10 cellular contexts compared by ENCODE assay signal in genomic region chr11:114080219-114080618, GRCh38. TPM values are rescaled to one million over a fixed set of nuclear protein-coding genes. Genes with fewer than 3 reads are reported as not detected.
A peak's percentile ranks its signal among the peaks of the same experiment; 100 is the strongest.
DNase-seq lines count a peak whose midpoint lies in the region; ATAC-seq, FAIRE-seq and TF ChIP-seq lines count a peak whose summit lies in the region.
"Had no signal": no experiment of that assay in that cellular context is flagged by ENCODE, and none has a peak within 500 bp of the region (broad histone marks: within the 10 kb centered on the region; RNA-seq: fewer than 3 reads in every experiment).

No MANE protein-coding gene starts in this region.

- ATAC-seq in activated T-cell treated with anti-CD3 and anti-CD28 coated beads, Interleukin-2, amount 50 U/mL, for 72 hours (replicated peaks in 1 of 2), result peak; percentile 53 to 56
- ATAC-seq in left lung (peak; percentile 69), upper lobe of right lung (peak; percentile 74), GM21381 (IDR thresholded peaks at IDR 0.05; ENCODE audit: unreplicated experiment) (no peak), GM21576 (IDR thresholded peaks at IDR 0.05; ENCODE audit: unreplicated experiment) (no peak)

- H3K9me3 Mint-ChIP-seq in activated T-cell treated with anti-CD3 and anti-CD28 coated beads, Interleukin-2, amount 50 U/mL, for 72 hours, result no peaks in the 10 kb centered on the region
- H3K9me3 Mint-ChIP-seq in astrocyte (ENCODE audit: unreplicated experiment), result no peaks in the 10 kb centered on the region
- H3K9me3 Mint-ChIP-seq: stimulated activated naive CD8-positive, alpha-beta T cell treated with anti-CD3 and anti-CD28 coated beads, Interleukin-15, Interleukin-2, amounts not matched to agents 100 ng/mL and 50 ng/mL, for 24 hours had no signal

- no peak overlapping the region for H2AFZ ChIP-seq in astrocyte (ENCODE audit: low read depth, low read length)

- no peak for DNase-seq in activated T-cell treated with anti-CD3 and anti-CD28 coated beads, Interleukin-2, amount 50 U/mL, for 72 hours
- no peak for DNase-seq in activated T-cell treated with anti-CD3 and anti-CD28 coated beads, Interleukin-2, amount 50 U/mL, for 1 hour
- DNase-seq in astrocyte (ENCODE audit: low read depth) (no peak), left lung (no peak), upper lobe of right lung (no peak), NCI-H526 (lab: John Stamatoyannopoulos, UW) (no peak)
- DNase-seq: kidney had no signal

- H3K9me3 ChIP-seq in astrocyte (ENCODE audit: insufficient read depth, low read depth, low read length), result no peaks in the 10 kb centered on the region
- no peaks in the 10 kb centered on the region for H3K9me3 ChIP-seq in left lung
- H3K9me3 ChIP-seq in upper lobe of right lung, result no peaks in the 10 kb centered on the region

- no peaks in the 10 kb centered on the region for H3K79me2 ChIP-seq in astrocyte (ENCODE audit: insufficient read depth, low read length)

- no peak overlapping the region for H3K27ac Mint-ChIP-seq in activated T-cell treated with anti-CD3 and anti-CD28 coated beads, Interleukin-2, amount 50 U/mL, for 72 hours
- peak overlapping the region; percentile 78 for H3K27ac Mint-ChIP-seq in astrocyte (ENCODE audit: unreplicated experiment)
- H3K27ac Mint-ChIP-seq: stimulated activated naive CD8-positive, alpha-beta T cell treated with anti-CD3 and anti-CD28 coated beads, Interleukin-15, Interleukin-2, amounts not matched to agents 100 ng/mL and 50 ng/mL, for 24 hours had no signal

- intact Hi-C loops in left lung (cut with DNase I), result no loop called here
- intact Hi-C loops in upper lobe of right lung (cut with DNase I), result no loop called here

- no peaks in the 10 kb centered on the region for H3K36me3 Mint-ChIP-seq in activated T-cell treated with anti-CD3 and anti-CD28 coated beads, Interleukin-2, amount 50 U/mL, for 72 hours (ENCODE audit: insufficient read depth in 2 of 2)
- H3K36me3 Mint-ChIP-seq in astrocyte (ENCODE audit: low read depth, unreplicated experiment), result no peaks in the 10 kb centered on the region

- peak overlapping the region in 1 of 2 donors; percentile 4 for H3K4me3 Mint-ChIP-seq in activated T-cell treated with anti-CD3 and anti-CD28 coated beads, Interleukin-2, amount 50 U/mL, for 72 hours
- H3K4me3 Mint-ChIP-seq in astrocyte (ENCODE audit: unreplicated experiment), result no peak overlapping the region
- H3K4me3 Mint-ChIP-seq: stimulated activated naive CD8-positive, alpha-beta T cell treated with anti-CD3 and anti-CD28 coated beads, Interleukin-15, Interleukin-2, amounts not matched to agents 100 ng/mL and 50 ng/mL, for 24 hours had no signal

- FAIRE-seq in astrocyte (lab: Jason Lieb, UNC), result no peak
- FAIRE-seq: kidney had no signal

- H3K4me1 Mint-ChIP-seq in activated T-cell treated with anti-CD3 and anti-CD28 coated beads, Interleukin-2, amount 50 U/mL, for 72 hours (ENCODE audit: low read depth), result peaks cover 57% of the 10 kb centered on the region
- peaks cover 39% of the 10 kb centered on the region for H3K4me1 Mint-ChIP-seq in astrocyte (ENCODE audit: low read depth, unreplicated experiment)

- H3K4me3 ChIP-seq in astrocyte (ENCODE audit: insufficient read depth, low read depth, low read length), result no peak overlapping the region
- H3K4me3 ChIP-seq in left lung, result no peak overlapping the region
- H3K4me3 ChIP-seq in upper lobe of right lung, result no peak overlapping the region

- peaks cover 19% of the 10 kb centered on the region for H3K27me3 Mint-ChIP-seq in activated T-cell treated with anti-CD3 and anti-CD28 coated beads, Interleukin-2, amount 50 U/mL, for 72 hours (ENCODE audit: low read depth)
- peaks cover 14% of the 10 kb centered on the region for H3K27me3 Mint-ChIP-seq in astrocyte (ENCODE audit: low read depth, unreplicated experiment)

- TF ChIP-seq CTCF in astrocyte (IDR thresholded peaks at IDR 0.05; ENCODE audit: insufficient read depth, low read depth, low read length) (no peak), left lung (IDR thresholded peaks at IDR 0.05) (no peak), upper lobe of right lung (IDR thresholded peaks at IDR 0.05) (no peak)

- H3K36me3 ChIP-seq in astrocyte (ENCODE audit: insufficient read depth, low read length) (no peaks in the 10 kb centered on the region), left lung (peaks cover 0 to 16% of the 10 kb centered on the region in 2 donors), upper lobe of right lung (peaks cover 65% of the 10 kb centered on the region)

- no peaks in the 10 kb centered on the region for H4K20me1 ChIP-seq in astrocyte (ENCODE audit: insufficient read depth, low read length)

- H3K4me1 ChIP-seq in astrocyte (ENCODE audit: insufficient read depth, low read length) (peaks cover 2% of the 10 kb centered on the region), left lung (peaks cover 69 to 99% of the 10 kb centered on the region in 2 donors), upper lobe of right lung (peaks cover 100% of the 10 kb centered on the region)

- H3K9ac ChIP-seq in astrocyte (ENCODE audit: low read length), result no peak overlapping the region

- H3K27ac ChIP-seq in astrocyte (ENCODE audit: low read depth, low read length), result no peak overlapping the region
- peak overlapping the region; percentile 68 to 79 for H3K27ac ChIP-seq in left lung
- H3K27ac ChIP-seq in upper lobe of right lung, result peak overlapping the region; percentile 63

- H3K27me3 ChIP-seq in astrocyte (ENCODE audit: insufficient read depth, low read length), result peaks cover 51% of the 10 kb centered on the region
- H3K27me3 ChIP-seq in left lung, result no peaks in the 10 kb centered on the region
- H3K27me3 ChIP-seq in upper lobe of right lung, result no peaks in the 10 kb centered on the region

- H3K4me2 ChIP-seq in astrocyte (ENCODE audit: low read length), result no peak overlapping the region

RNA-seq across cellular contexts. Expression of gene ZBTB16, which starts 20.7 kb away (rescaled TPM):
- total RNA-seq in activated T-cell treated with anti-CD3 and anti-CD28 coated beads, Interleukin-2, amount 50 U/mL, for 72 hours, result 1 to 10 TPM; 3.3 to 4.0 TPM
- total RNA-seq in astrocyte (0.36 and 0.50 TPM in 2 replicates), left lung (10 to 100 TPM; 52.5 to 55.6 TPM), upper lobe of right lung (221 TPM)

Comparison
In these comparisons a context has a peak if more than half of its experiments do, and no peak if none do; other contexts are left out.
1. ATAC-seq: peak in activated T-cell treated with anti-CD3 and anti-CD28 coated beads, Interleukin-2, amount 50 U/mL, for 72 hours (2 of 2), left lung (single experiment) and upper lobe of right lung (single experiment); none in GM21381 (single experiment) and GM21576 (single experiment).
2. RNA of gene ZBTB16, which starts 20.7 kb away (total RNA-seq): 221 TPM in upper lobe of right lung (single experiment) and 52.5 to 55.6 TPM in left lung; 3.3 to 4.0 TPM in activated T-cell treated with anti-CD3 and anti-CD28 coated beads, Interleukin-2, amount 50 U/mL, for 72 hours and 0.36 to 0.50 TPM in astrocyte; every median in the first group is over 10 times any median in the second.